In the genomic region with DNA sequence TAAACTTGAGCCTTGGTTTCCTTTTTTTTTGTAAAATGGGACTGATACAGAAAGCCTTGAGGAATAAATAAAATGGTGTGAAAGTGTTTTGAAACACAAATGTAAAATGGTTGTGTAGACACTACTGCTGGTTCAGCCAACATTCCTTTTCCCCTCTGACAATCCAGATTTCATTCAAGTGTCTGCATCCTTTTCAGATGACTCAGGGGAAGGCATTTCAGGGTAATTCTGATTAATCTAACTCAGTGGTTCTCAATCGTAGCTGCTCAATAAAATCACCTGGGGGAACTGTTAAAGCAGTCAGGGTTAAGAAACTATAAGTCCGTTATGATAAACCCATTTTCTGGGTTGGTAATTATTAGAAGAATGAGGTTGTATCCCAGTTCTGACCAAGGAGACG, we compare ENCODE assay signal across 1 cellular context.
TF ChIP-seq lines count a peak whose summit lies in the region.

No MANE protein-coding gene starts in this region.

TF ChIP-seq in HepG2, 621 proteins besides CTCF, POLR2A, EP300 and RAD21:
- no peak for TF ChIP-seq IKZF4 (CRISPR knock-in tag; IDR thresholded peaks at IDR 0.05; ENCODE audit: borderline replicate concordance, low read depth, not compliant biosample characterization)
